ENCODE assay signal across 8 cellular contexts in the genomic region with DNA sequence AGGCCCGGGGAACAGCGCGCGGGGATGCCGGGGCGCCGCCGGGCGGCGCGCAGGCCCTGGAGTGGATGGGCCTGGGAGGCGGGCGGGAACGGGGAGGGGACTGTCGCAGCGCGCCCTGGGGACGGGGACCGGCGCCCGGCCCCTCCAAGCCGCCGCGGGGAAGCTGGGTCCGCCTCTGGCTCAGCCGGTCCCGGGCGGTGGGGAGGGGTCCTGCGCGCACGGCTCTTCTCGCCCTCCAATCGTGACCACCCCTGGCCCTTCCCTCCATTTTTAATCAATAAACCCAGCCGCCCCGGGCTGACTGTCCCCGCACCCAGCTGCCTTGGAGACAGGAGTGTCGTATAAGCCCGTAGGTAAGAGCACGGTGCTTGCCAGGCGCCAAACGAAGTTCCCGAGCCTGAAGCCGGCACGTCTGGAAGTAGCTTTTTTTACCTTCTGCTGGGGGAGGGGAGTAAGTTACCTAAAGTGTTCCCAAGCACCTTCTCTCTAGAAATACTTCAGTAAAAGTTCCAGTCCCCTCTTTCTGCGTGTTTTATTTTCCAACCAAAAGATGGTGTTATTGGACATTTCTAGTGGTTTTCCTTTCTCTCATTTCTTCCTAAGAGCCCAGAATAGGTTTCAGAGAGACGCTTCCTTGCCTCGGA. TPM values are rescaled to one million over a fixed set of nuclear protein-coding genes. Genes with fewer than 3 reads are reported as not detected.
DNase-seq lines count a peak whose midpoint lies in the region; ATAC-seq, FAIRE-seq and TF ChIP-seq lines count a peak whose summit lies in the region.

No MANE protein-coding gene starts in this region.

- H3K4me3 ChIP-seq in fibroblast of mammary gland (ENCODE audit: control insufficient read depth, low read depth, low read length): peak overlapping the region; percentile 55

- ATAC-seq in HG03108 (IDR thresholded peaks at IDR 0.05; ENCODE audit: unreplicated experiment): peak; percentile 19
- no peak for ATAC-seq in natural killer cell treated with Interleukin-12 subunit alpha and Interleukin-12 subunit beta and Interleukin-15 and Interleukin-18, amount 100 ng/mL, for 72 hours

- H3K27ac ChIP-seq in temporal lobe (ENCODE audit: low read depth, low read length): peak overlapping the region; percentile 10

- no peak for FAIRE-seq in GM18507 (lab: Jason Lieb, UNC)

- no peaks in the 10 kb centered on the region for H3K27me3 Mint-ChIP-seq in activated T-cell treated with anti-CD3 and anti-CD28 coated beads, Interleukin-2, amount 50 U/mL, for 24 hours
- peaks cover 7 to 9% of the 10 kb centered on the region in 2 donors for H3K27me3 Mint-ChIP-seq in natural killer cell treated with Interleukin-12 subunit alpha and Interleukin-12 subunit beta and Interleukin-15 and Interleukin-18, amount 100 ng/mL, for 72 hours

- DNase-seq in A172 (ENCODE audit: low spot score) (peak; percentile 34), GM18507 (ENCODE audit: extremely low spot score, insufficient read length, low read depth) (peak; percentile 32), NCI-H510A (lab: John Stamatoyannopoulos, UW) (peak; percentile 53), fibroblast of mammary gland (ENCODE audit: low read depth) (no peak)
- DNase-seq in activated T-cell treated with anti-CD3 and anti-CD28 coated beads, Interleukin-2, amount 50 U/mL, for 24 hours: no peak
- DNase-seq in natural killer cell treated with Interleukin-12 subunit alpha and Interleukin-12 subunit beta and Interleukin-15 and Interleukin-18, amount 100 ng/mL, for 72 hours (ENCODE audit: low spot score): peak; percentile 74

- H3K4me1 Mint-ChIP-seq in activated T-cell treated with anti-CD3 and anti-CD28 coated beads, Interleukin-2, amount 50 U/mL, for 24 hours (ENCODE audit: low read depth): peaks cover 43% of the 10 kb centered on the region
- peaks cover 25 to 27% of the 10 kb centered on the region in 2 donors for H3K4me1 Mint-ChIP-seq in natural killer cell treated with Interleukin-12 subunit alpha and Interleukin-12 subunit beta and Interleukin-15 and Interleukin-18, amount 100 ng/mL, for 72 hours (ENCODE audit: low read depth in 2 of 2)

- H3K9me3 Mint-ChIP-seq in activated T-cell treated with anti-CD3 and anti-CD28 coated beads, Interleukin-2, amount 50 U/mL, for 24 hours: no peaks in the 10 kb centered on the region
- H3K9me3 Mint-ChIP-seq in natural killer cell treated with Interleukin-12 subunit alpha and Interleukin-12 subunit beta and Interleukin-15 and Interleukin-18, amount 100 ng/mL, for 72 hours: no peaks in the 10 kb centered on the region

- H3K36me3 Mint-ChIP-seq in activated T-cell treated with anti-CD3 and anti-CD28 coated beads, Interleukin-2, amount 50 U/mL, for 24 hours (ENCODE audit: low read depth): peaks cover 28% of the 10 kb centered on the region
- no peaks in the 10 kb centered on the region for H3K36me3 Mint-ChIP-seq in natural killer cell treated with Interleukin-12 subunit alpha and Interleukin-12 subunit beta and Interleukin-15 and Interleukin-18, amount 100 ng/mL, for 72 hours

- peak overlapping the region; percentile 83 for H3K4me3 Mint-ChIP-seq in activated T-cell treated with anti-CD3 and anti-CD28 coated beads, Interleukin-2, amount 50 U/mL, for 24 hours
- peak overlapping the region; percentile 90 for H3K4me3 Mint-ChIP-seq in natural killer cell treated with Interleukin-12 subunit alpha and Interleukin-12 subunit beta and Interleukin-15 and Interleukin-18, amount 100 ng/mL, for 72 hours

- peak overlapping the region; percentile 93 for H3K27ac Mint-ChIP-seq in activated T-cell treated with anti-CD3 and anti-CD28 coated beads, Interleukin-2, amount 50 U/mL, for 24 hours
- H3K27ac Mint-ChIP-seq in natural killer cell treated with Interleukin-12 subunit alpha and Interleukin-12 subunit beta and Interleukin-15 and Interleukin-18, amount 100 ng/mL, for 72 hours: peak overlapping the region; percentile 84 to 91

- no peak for TF ChIP-seq CTCF in fibroblast of mammary gland (conservative IDR thresholded peaks at IDR 0.05; ENCODE audit: control insufficient read depth, insufficient read depth, low read depth, low read length)

RNA-seq across cellular contexts. Expression of gene TAF4, which starts 0.8 kb away (rescaled TPM):
- total RNA-seq in A172 (2014; rRNA removed; shearing (Covaris generic)): 5.1 TPM in 2 replicates
- 10 to 100 TPM; 22.2 to 53.6 TPM for total RNA-seq in natural killer cell treated with Interleukin-12 subunit alpha and Interleukin-12 subunit beta and Interleukin-15 and Interleukin-18, amount 100 ng/mL, for 72 hours
- 8.9 TPM for total RNA-seq in temporal lobe

RNA-seq across cellular contexts. Expression of gene LSM14B, which starts 55.8 kb away (rescaled TPM):
- 45.6 and 55.0 TPM in 2 replicates for total RNA-seq in A172 (2014; rRNA removed; shearing (Covaris generic))
- 10 to 100 TPM; 25.8 to 32.7 TPM for total RNA-seq in natural killer cell treated with Interleukin-12 subunit alpha and Interleukin-12 subunit beta and Interleukin-15 and Interleukin-18, amount 100 ng/mL, for 72 hours
- 58.5 TPM for total RNA-seq in temporal lobe

Comparison
In these comparisons a context has a peak if more than half of its experiments do, and no peak if none do; other contexts are left out.
1. DNase-seq: peak in A172 (single experiment), GM18507 (single experiment), NCI-H510A (single experiment) and natural killer cell treated with Interleukin-12 subunit alpha and Interleukin-12 subunit beta and Interleukin-15 and Interleukin-18, amount 100 ng/mL, for 72 hours (single experiment); none in activated T-cell treated with anti-CD3 and anti-CD28 coated beads, Interleukin-2, amount 50 U/mL, for 24 hours (single experiment) and fibroblast of mammary gland (single experiment).